ENCODE assay signal across 9 cellular contexts in genomic region chr6:50791900-50792508, GRCh38. TPM values are rescaled to one million over a fixed set of nuclear protein-coding genes. Genes with fewer than 3 reads are reported as not detected.
A peak's percentile ranks its signal among the peaks of the same experiment; 100 is the strongest.
DNase-seq lines count a peak whose midpoint lies in the region; ATAC-seq, FAIRE-seq and TF ChIP-seq lines count a peak whose summit lies in the region.
"Had no signal": no experiment of that assay in that cellular context is flagged by ENCODE, and none has a peak within 500 bp of the region (broad histone marks: within the 10 kb centered on the region; RNA-seq: fewer than 3 reads in every experiment).

No MANE protein-coding gene starts in this region.

- POLR2A ChIA-PET in Caco-2 (lab: Charles Lee) (no interaction called here), endothelial cell of umbilical vein (lab: Charles Lee) (no interaction called here)
- POLR2A ChIA-PET in CD4-positive, alpha-beta memory T cell (lab: Charles Lee; ENCODE audit: partially characterized antibody), result no interaction called here

- H3K4me1 Mint-ChIP-seq in Caco-2 (ENCODE audit: low read depth, unreplicated experiment) (no peaks in the 10 kb centered on the region), osteocyte (ENCODE audit: unreplicated experiment) (no peaks in the 10 kb centered on the region)
- H3K4me1 Mint-ChIP-seq in CD4-positive, alpha-beta memory T cell, result peaks cover 0 to 3% (median 0%) of the 10 kb centered on the region in 4 donors
- H3K4me1 Mint-ChIP-seq in activated T-cell treated with anti-CD3 and anti-CD28 coated beads, Interleukin-2, amount 50 U/mL, for 24 hours (ENCODE audit: low read depth), result no peaks in the 10 kb centered on the region

- dilution Hi-C loops in endothelial cell of umbilical vein (cut with MboI; ENCODE audit: extremely low pct_ligation_motif_present, low sequenced_read_pairs), result no loop called here

- H3K4me1 ChIP-seq in Caco-2 (no peaks in the 10 kb centered on the region), OCI-LY3 (ENCODE audit: low read length) (no peaks in the 10 kb centered on the region), endothelial cell of umbilical vein (ENCODE audit: control insufficient read depth, extremely low read depth, insufficient read depth, low read length) (no peaks in the 10 kb centered on the region)
- H3K4me1 ChIP-seq in CD4-positive, alpha-beta memory T cell (ENCODE audit: insufficient read depth, low read length), result no peaks in the 10 kb centered on the region

- H3K9ac ChIP-seq in OCI-LY3 (ENCODE audit: low read length) (no peak overlapping the region), endothelial cell of umbilical vein (replicated peaks; ENCODE audit: extremely low read depth, insufficient read depth, low read length) (no peak overlapping the region)

- intact Hi-C loops in Caco-2 (cut with micrococcal nuclease; ENCODE audit: unreplicated experiment), result loop anchor here (1.0 kb wide), 1 partner anchor 136 kb away; no protein-coding TSS in a partner anchor
- intact Hi-C loops in endothelial cell of umbilical vein (cut with micrococcal nuclease), result loop anchor here (1.0 kb wide), 2 partner anchors 136 to 664 kb away; no protein-coding TSS in a partner anchor
- intact Hi-C loops in CD4-positive, alpha-beta memory T cell (cut with micrococcal nuclease), result no loop called here

- peak; percentile 63 for FAIRE-seq in endothelial cell of umbilical vein (lab: Jason Lieb, UNC)

- H3K27me3 Mint-ChIP-seq in Caco-2 (ENCODE audit: insufficient read depth, unreplicated experiment) (peaks cover 11% of the 10 kb centered on the region), osteocyte (ENCODE audit: unreplicated experiment) (peaks cover 55% of the 10 kb centered on the region)
- no peaks in the 10 kb centered on the region for H3K27me3 Mint-ChIP-seq in CD4-positive, alpha-beta memory T cell
- peaks cover 3% of the 10 kb centered on the region for H3K27me3 Mint-ChIP-seq in activated T-cell treated with anti-CD3 and anti-CD28 coated beads, Interleukin-2, amount 50 U/mL, for 24 hours

- peak; percentile 66 to 87 for TF ChIP-seq CTCF in Caco-2 (IDR thresholded peaks at IDR 0.05; ENCODE audit: insufficient read depth in 1 of 2, low read depth in 1 of 2, low read length in 1 of 2, severe bottlenecking in 1 of 2, unreplicated experiment in 1 of 2)
- peak; percentile 92 for TF ChIP-seq CTCF in OCI-LY3 (IDR thresholded peaks at IDR 0.05; ENCODE audit: low read depth, low read length)
- peak; percentile 46 to 54 for TF ChIP-seq CTCF in endothelial cell of umbilical vein (IDR thresholded peaks at IDR 0.05; ENCODE audit: extremely low read depth in 1 of 2, insufficient read depth in 1 of 2, low read depth in 1 of 2, low read length in 2 of 2)
- peak; percentile 88 for TF ChIP-seq CTCF in osteocyte (IDR thresholded peaks at IDR 0.05)

- H3K27ac ChIP-seq in OCI-LY3 (ENCODE audit: low read length) (no peak overlapping the region), endothelial cell of umbilical vein (ENCODE audit: insufficient read depth, low read depth, low read length) (no peak overlapping the region)
- H3K27ac ChIP-seq in CD4-positive, alpha-beta memory T cell (ENCODE audit: low read depth, low read length), result no peak overlapping the region

- peak in 1 of 2 experiments; percentile 47 for DNase-seq in Caco-2
- peak; percentile 50 for DNase-seq in endothelial cell of umbilical vein (ENCODE audit: low read depth, low spot score)
- no peak for DNase-seq in osteocyte (ENCODE audit: extremely low spot score, unreplicated experiment)
- no peak for DNase-seq in CD4-positive, alpha-beta memory T cell
- no peak for DNase-seq in activated T-cell treated with anti-CD3 and anti-CD28 coated beads, Interleukin-2, amount 50 U/mL, for 24 hours

- H3K36me3 Mint-ChIP-seq in Caco-2 (ENCODE audit: insufficient read depth, unreplicated experiment) (no peaks in the 10 kb centered on the region), osteocyte (ENCODE audit: unreplicated experiment) (no peaks in the 10 kb centered on the region)
- no peaks in the 10 kb centered on the region for H3K36me3 Mint-ChIP-seq in CD4-positive, alpha-beta memory T cell
- no peaks in the 10 kb centered on the region for H3K36me3 Mint-ChIP-seq in activated T-cell treated with anti-CD3 and anti-CD28 coated beads, Interleukin-2, amount 50 U/mL, for 24 hours (ENCODE audit: low read depth)

- H3K27me3 ChIP-seq in Caco-2 (replicated peaks; ENCODE audit: control insufficient read depth, insufficient read depth, low read length) (no peaks in the 10 kb centered on the region), OCI-LY3 (ENCODE audit: low read depth, low read length) (no peaks in the 10 kb centered on the region), endothelial cell of umbilical vein (ENCODE audit: control insufficient read depth in 2 of 2, insufficient read depth in 2 of 2, low read length in 2 of 2) (no peaks in the 10 kb centered on the region)
- no peaks in the 10 kb centered on the region for H3K27me3 ChIP-seq in CD4-positive, alpha-beta memory T cell (ENCODE audit: insufficient read depth, low read length)

- H3K4me3 ChIP-seq in Caco-2 (ENCODE audit: low read depth, low read length), result no peak overlapping the region
- H3K4me3 ChIP-seq in OCI-LY3 (ENCODE audit: low read length), result no peak overlapping the region
- H3K4me3 ChIP-seq in endothelial cell of umbilical vein (replicated peaks in 1 of 3; ENCODE audit: insufficient read depth in 1 of 3, low read depth in 1 of 3, low read length in 3 of 3), result no peak overlapping the region
- no peak overlapping the region for H3K4me3 ChIP-seq in CD4-positive, alpha-beta memory T cell (ENCODE audit: low read length in 2 of 2)

- CTCF ChIA-PET in Caco-2 (lab: Charles Lee) (no interaction called here), endothelial cell of umbilical vein (lab: Charles Lee) (no interaction called here)
- CTCF ChIA-PET in CD4-positive, alpha-beta memory T cell (lab: Charles Lee; ENCODE audit: partially characterized antibody), result no interaction called here

- H3K9me1 ChIP-seq in endothelial cell of umbilical vein (replicated peaks; ENCODE audit: control insufficient read depth, extremely low read depth, insufficient read depth, low read length), result no peaks in the 10 kb centered on the region

- no peaks in the 10 kb centered on the region for H3K9me3 ChIP-seq in Caco-2
- no peaks in the 10 kb centered on the region for H3K9me3 ChIP-seq in OCI-LY3 (ENCODE audit: insufficient read depth, low read length)
- no peaks in the 10 kb centered on the region for H3K9me3 ChIP-seq in endothelial cell of umbilical vein (replicated peaks; ENCODE audit: control insufficient read depth, insufficient read depth, low read length)
- H3K9me3 ChIP-seq in CD4-positive, alpha-beta memory T cell (ENCODE audit: control insufficient read depth in 1 of 2, low read length in 2 of 2), result no peaks in the 10 kb centered on the region

- no peak for TF ChIP-seq POLR2A in endothelial cell of umbilical vein (IDR thresholded peaks at IDR 0.05; ENCODE audit: low read depth, low read length)

- H3K79me2 ChIP-seq in OCI-LY3 (ENCODE audit: low read length) (no peaks in the 10 kb centered on the region), endothelial cell of umbilical vein (ENCODE audit: control insufficient read depth, insufficient read depth, low read length) (no peaks in the 10 kb centered on the region)

- no peaks in the 10 kb centered on the region for H3K36me3 ChIP-seq in Caco-2 (ENCODE audit: control insufficient read depth, insufficient read depth, low read length)
- H3K36me3 ChIP-seq in OCI-LY3 (replicated peaks; ENCODE audit: low read depth, low read length), result no peaks in the 10 kb centered on the region
- H3K36me3 ChIP-seq in endothelial cell of umbilical vein (ENCODE audit: control insufficient read depth in 2 of 2, extremely low read depth in 1 of 2, insufficient read depth in 2 of 2, low read length in 2 of 2), result no peaks in the 10 kb centered on the region
- no peaks in the 10 kb centered on the region for H3K36me3 ChIP-seq in CD4-positive, alpha-beta memory T cell (ENCODE audit: insufficient read depth, low read length)

- H4K20me1 ChIP-seq in OCI-LY3 (ENCODE audit: insufficient read depth, low read length) (no peaks in the 10 kb centered on the region), endothelial cell of umbilical vein (replicated peaks; ENCODE audit: control insufficient read depth, extremely low read depth, insufficient read depth, low read length) (no peaks in the 10 kb centered on the region)

- H3K27ac Mint-ChIP-seq in Caco-2 (ENCODE audit: unreplicated experiment), result no peak overlapping the region
- no peak overlapping the region for H3K27ac Mint-ChIP-seq in osteocyte (ENCODE audit: unreplicated experiment)
- H3K27ac Mint-ChIP-seq in CD4-positive, alpha-beta memory T cell, result no peak overlapping the region
- no peak overlapping the region for H3K27ac Mint-ChIP-seq in activated T-cell treated with anti-CD3 and anti-CD28 coated beads, Interleukin-2, amount 50 U/mL, for 24 hours

- H3K9me3 Mint-ChIP-seq in Caco-2 (ENCODE audit: unreplicated experiment) (no peaks in the 10 kb centered on the region), osteocyte (ENCODE audit: unreplicated experiment) (no peaks in the 10 kb centered on the region)
- peaks cover 0 to 6% (median under 1%) of the 10 kb centered on the region in 8 donors for H3K9me3 Mint-ChIP-seq in CD4-positive, alpha-beta memory T cell
- H3K9me3 Mint-ChIP-seq in activated T-cell treated with anti-CD3 and anti-CD28 coated beads, Interleukin-2, amount 50 U/mL, for 24 hours, result peaks cover 2% of the 10 kb centered on the region

- no TSS peak for BruUV-seq in Caco-2 (replicated peaks; lab: Mats Ljungman, UMichigan)
- no TSS peak for BruUV-seq in endothelial cell of umbilical vein (replicated peaks; lab: Mats Ljungman, UMichigan)

- H3K4me3 Mint-ChIP-seq in Caco-2 (ENCODE audit: unreplicated experiment) (no peak overlapping the region), osteocyte (ENCODE audit: unreplicated experiment) (no peak overlapping the region)
- no peak overlapping the region for H3K4me3 Mint-ChIP-seq in CD4-positive, alpha-beta memory T cell
- H3K4me3 Mint-ChIP-seq in activated T-cell treated with anti-CD3 and anti-CD28 coated beads, Interleukin-2, amount 50 U/mL, for 24 hours, result no peak overlapping the region

- no peak overlapping the region for H2AFZ ChIP-seq in OCI-LY3 (ENCODE audit: low read depth, low read length)
- no peak overlapping the region for H2AFZ ChIP-seq in endothelial cell of umbilical vein (ENCODE audit: low read depth, low read length)

- peak overlapping the region; percentile 36; the same call in 1 of the 2 replicates for H3K4me2 ChIP-seq in OCI-LY3 (ENCODE audit: low read length)
- no peak overlapping the region for H3K4me2 ChIP-seq in endothelial cell of umbilical vein (ENCODE audit: insufficient read depth, low read length)

- ATAC-seq in GM18909 (IDR thresholded peaks at IDR 0.05; ENCODE audit: poor library complexity, unreplicated experiment) (peak; percentile 91), HG03571 (IDR thresholded peaks at IDR 0.05; ENCODE audit: unreplicated experiment) (peak; percentile 57)

RNA-seq across cellular contexts. Expression of gene TFAP2B, which starts 26.7 kb away (rescaled TPM):
- total RNA-seq in Caco-2 (2022), result not detected in 2 replicates
- total RNA-seq in endothelial cell of umbilical vein, result not detected in 2 replicates
- not detected in 2 replicates for polyA plus RNA-seq in endothelial cell of umbilical vein
- not detected in 2 replicates for polyA plus RNA-seq in endothelial cell of umbilical vein (2011; cell fraction: cytosol; rRNA removed)
- not detected in 2 replicates for polyA plus RNA-seq in endothelial cell of umbilical vein (2011; cell fraction: nucleus; rRNA removed)
- not detected in 2 replicates for polyA plus RNA-seq in endothelial cell of umbilical vein (2012)
- not detected in 2 replicates for polyA minus RNA-seq in endothelial cell of umbilical vein
- not detected for polyA minus RNA-seq in endothelial cell of umbilical vein (2011; cell fraction: cytosol; rRNA and poly(A)+ RNA removed)
- polyA minus RNA-seq in endothelial cell of umbilical vein (2011; cell fraction: nucleus; rRNA and poly(A)+ RNA removed), result not detected in 2 replicates
- 26.4 and 27.5 TPM in 2 replicates for total RNA-seq in osteocyte
- total RNA-seq in CD4-positive, alpha-beta memory T cell, result not detected
- not detected for polyA plus RNA-seq in CD4-positive, alpha-beta memory T cell
- total RNA-seq: T-helper 1 cell treated with Interleukin-12 subunit alpha and Interleukin-12 subunit beta and Interleukin-4 antibody, amounts not matched to agents 30 ng/mL and 1 ng/mL, for 36 hours had no signal

Comparison
In these comparisons a context has a peak if more than half of its experiments do, and no peak if none do; other contexts are left out.
1. RNA of gene TFAP2B, which starts 26.7 kb away (total RNA-seq): 26.4 to 27.5 TPM in osteocyte; not detected in Caco-2, not detected in endothelial cell of umbilical vein and not detected in CD4-positive, alpha-beta memory T cell; every median in the first group is over 10 times any median in the second.
2. Peak in every context shown above with its lines, with median percentiles within 50 percentile points of each other: CTCF ChIP-seq.